Comparison of ENCODE assay signal across 22 cellular contexts in the genomic region with DNA sequence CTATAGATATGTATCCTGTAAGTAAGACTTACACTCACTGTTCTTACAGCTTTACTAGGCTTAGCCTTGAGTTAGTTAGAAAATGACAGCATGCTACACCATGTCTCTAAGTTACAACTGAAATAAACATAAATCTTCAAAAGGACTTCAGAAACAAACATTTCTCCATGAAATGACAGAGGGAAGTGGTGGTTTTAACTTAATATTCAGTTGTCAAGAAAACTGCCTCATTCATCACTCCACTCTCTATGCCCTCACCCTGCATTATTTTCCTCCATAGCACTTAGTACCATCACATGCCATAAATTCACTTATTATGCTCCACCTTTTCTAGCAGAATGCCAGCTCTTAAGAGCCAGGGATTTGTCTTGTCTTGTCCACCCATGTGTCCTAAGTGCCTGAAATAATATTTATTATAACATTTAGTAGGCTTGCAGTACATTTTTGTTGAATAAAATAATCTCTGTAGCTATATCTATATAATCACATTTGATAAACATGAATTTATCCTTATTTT.
"Had no signal": no experiment of that assay in that cellular context is flagged by ENCODE, and none has a peak within 500 bp of the region (broad histone marks: within the 10 kb centered on the region; RNA-seq: fewer than 3 reads in every experiment).

No MANE protein-coding gene starts in this region.

- H3K27ac ChIP-seq: esophagus squamous epithelium, gastroesophageal sphincter, neural progenitor cell, right lobe of liver, skin epidermis, stomach, transverse colon, uterus had no signal

- DNase-seq: activated CD4-positive, alpha-beta T cell treated with anti-CD3 and anti-CD28 coated beads, Interleukin-2, amount 10 ng/mL, durations not matched to agents 7 days and 5 days; activated CD8-positive, alpha-beta memory T cell treated with anti-CD3 and anti-CD28 coated beads for 24 hours; activated CD8-positive, alpha-beta memory T cell treated with anti-CD3 and anti-CD28 coated beads, Interleukin-2, amount 50 U/mL, for 4 hours; activated naive CD4-positive, alpha-beta T cell treated with Interleukin-2 at 50 U/mL for 16 hours; activated T-cell treated with anti-CD3 and anti-CD28 coated beads, Interleukin-2, amount 50 U/mL, for 4 hours; cortex of kidney; endodermal cell; esophagus squamous epithelium; head of caudate nucleus; left cardiac atrium; mucosa of descending colon; posterior cingulate gyrus; right lobe of liver; stomach; transverse colon; uterus had no signal

- H3K4me3 ChIP-seq: esophagus squamous epithelium, gastroesophageal sphincter, mucosa of descending colon, neural progenitor cell, right lobe of liver, skin epidermis, stomach, transverse colon, uterus had no signal

- H3K27me3 Mint-ChIP-seq: activated CD4-positive, alpha-beta T cell treated with anti-CD3 and anti-CD28 coated beads, Interleukin-2, amount 10 ng/mL, durations not matched to agents 7 days and 5 days; memory B cell; stimulated activated memory B cell treated with anti-CD40 and anti-IgM and Interleukin-4, amounts not matched to agents 10 μg/mL and 1 μg/mL and 100 μg/mL, for 72 hours had no signal

- H2AFZ ChIP-seq: neural progenitor cell had no signal

- H3K9me3 ChIP-seq: esophagus squamous epithelium, gastroesophageal sphincter, mucosa of descending colon, right lobe of liver, stomach, transverse colon, uterus had no signal

- H3K9ac ChIP-seq: neural progenitor cell had no signal

- H3K4me3 Mint-ChIP-seq: activated CD4-positive, alpha-beta T cell treated with anti-CD3 and anti-CD28 coated beads, Interleukin-2, amount 10 ng/mL, durations not matched to agents 7 days and 5 days; activated T-cell treated with anti-CD3 and anti-CD28 coated beads, Interleukin-2, amount 50 U/mL, for 4 hours; endodermal cell; memory B cell; neural progenitor cell; stimulated activated memory B cell treated with anti-CD40 and anti-IgM and Interleukin-4, amounts not matched to agents 10 μg/mL and 1 μg/mL and 100 μg/mL, for 72 hours had no signal

- H3K36me3 ChIP-seq: neural progenitor cell, right lobe of liver, uterus had no signal

- H3K27ac Mint-ChIP-seq: activated CD4-positive, alpha-beta T cell treated with anti-CD3 and anti-CD28 coated beads, Interleukin-2, amount 10 ng/mL, durations not matched to agents 7 days and 5 days; endodermal cell; memory B cell; neural progenitor cell; stimulated activated memory B cell treated with anti-CD40 and anti-IgM and Interleukin-4, amounts not matched to agents 10 μg/mL and 1 μg/mL and 100 μg/mL, for 72 hours had no signal

- ATAC-seq: activated CD4-positive, CD25-positive, alpha-beta regulatory T cell treated with anti-CD3 and anti-CD28 coated beads, Interleukin-2, amount 50 U/mL, for 24 hours; activated T-cell treated with anti-CD3 and anti-CD28 coated beads, Interleukin-2, amount 50 U/mL, for 4 hours; gastroesophageal sphincter; left cardiac atrium; mucosa of descending colon; right lobe of liver; stimulated activated memory B cell treated with anti-CD40 and anti-IgM and Interleukin-4, amounts not matched to agents 10 μg/mL and 1 μg/mL and 100 μg/mL, for 72 hours had no signal

- H3K4me2 ChIP-seq: neural progenitor cell had no signal

- H3K9me3 Mint-ChIP-seq: activated T-cell treated with anti-CD3 and anti-CD28 coated beads, Interleukin-2, amount 50 U/mL, for 4 hours; memory B cell; stimulated activated memory B cell treated with anti-CD40 and anti-IgM and Interleukin-4, amounts not matched to agents 10 μg/mL and 1 μg/mL and 100 μg/mL, for 72 hours had no signal

- H3K4me1 Mint-ChIP-seq: memory B cell; stimulated activated memory B cell treated with anti-CD40 and anti-IgM and Interleukin-4, amounts not matched to agents 10 μg/mL and 1 μg/mL and 100 μg/mL, for 72 hours had no signal

- H3K36me3 Mint-ChIP-seq: stimulated activated memory B cell treated with anti-CD40 and anti-IgM and Interleukin-4, amounts not matched to agents 10 μg/mL and 1 μg/mL and 100 μg/mL, for 72 hours had no signal

- H3K27me3 ChIP-seq: esophagus squamous epithelium, gastroesophageal sphincter, neural progenitor cell, right lobe of liver, stomach, transverse colon, uterus had no signal
